ENCODE assay signal across 8 cellular contexts in the genomic region with DNA sequence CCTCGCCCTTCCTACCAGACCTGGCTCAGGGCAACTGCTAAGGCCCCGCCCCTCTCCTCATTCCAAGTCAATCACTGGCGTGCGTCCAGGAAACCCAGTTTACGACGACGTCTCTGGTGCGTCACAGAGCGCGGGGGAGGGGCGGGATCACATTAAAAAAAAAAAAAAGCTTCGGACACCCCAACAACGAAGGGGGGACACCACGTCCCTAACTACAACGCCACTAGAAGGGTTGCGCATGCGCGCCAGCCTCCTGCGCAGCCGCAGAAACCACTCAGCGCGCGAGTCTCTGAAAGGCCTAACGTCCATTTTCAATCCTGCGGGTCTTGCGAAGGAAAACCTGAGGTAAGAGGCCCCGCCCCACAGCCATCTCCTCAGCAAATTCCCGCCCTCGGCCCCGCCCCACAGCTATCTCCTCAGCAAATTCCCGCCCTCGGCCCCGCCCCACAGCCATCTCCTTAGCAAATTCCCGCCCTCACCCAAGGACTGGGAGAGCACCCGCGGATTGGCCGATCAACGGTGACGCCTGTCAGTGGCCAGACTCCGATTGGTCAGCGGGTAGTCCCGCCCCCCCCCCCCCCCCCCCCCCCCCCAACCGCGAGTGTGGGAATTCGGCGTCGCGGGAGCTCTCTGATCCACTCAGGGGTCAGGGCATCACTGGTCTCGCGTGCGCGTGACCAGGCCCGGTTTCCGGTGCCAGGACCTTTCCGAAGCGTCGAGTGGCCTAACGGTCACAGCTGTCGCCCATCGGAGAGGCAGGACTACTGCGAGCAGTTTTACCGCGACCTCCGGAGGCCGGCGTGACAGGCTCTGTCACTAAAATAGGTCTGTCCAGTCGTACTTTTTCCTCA. TPM values are rescaled to one million over a fixed set of nuclear protein-coding genes. Genes with fewer than 3 reads are reported as not detected.
DNase-seq lines count a peak whose midpoint lies in the region; ATAC-seq lines count a peak whose summit lies in the region.

Gene SCML1 (plus strand): TSS at position 638 of the 851 bp plus-strand sequence. CDS start 6,694 bp downstream, outside the sequence.

- peak within 1 kb of the TSS; percentile 72 for H3K27ac ChIP-seq in SK-N-MC
- H3K27ac ChIP-seq in subcutaneous abdominal adipose tissue (ENCODE audit: low read depth, low read length): peak within 1 kb of the TSS; percentile 91

- peak; percentile 66 for ATAC-seq in GM21737 (IDR thresholded peaks at IDR 0.05; ENCODE audit: unreplicated experiment)

- H3K4me3 ChIP-seq in MG63: peak within 1 kb of the TSS; percentile 87
- peak within 1 kb of the TSS; percentile 83 for H3K4me3 ChIP-seq in SK-N-MC
- peak within 1 kb of the TSS; percentile 68 to 83 (median 72) for H3K4me3 ChIP-seq in subcutaneous abdominal adipose tissue (ENCODE audit: low read depth in 1 of 5, low read length in 5 of 5)

- no peaks in the 10 kb centered on the region for H3K36me3 Mint-ChIP-seq in activated naive CD8-positive, alpha-beta T cell treated with anti-CD3 and anti-CD28 coated beads for 36 hours

- H3K9ac ChIP-seq in SK-N-MC (ENCODE audit: insufficient read length) (peak within 1 kb of the TSS; percentile 60), subcutaneous abdominal adipose tissue (ENCODE audit: low read length in 5 of 5) (peak within 1 kb of the TSS; percentile 59 to 89 (median 77))

- peaks cover 24% of the 10 kb centered on the region for H3K4me1 Mint-ChIP-seq in activated naive CD8-positive, alpha-beta T cell treated with anti-CD3 and anti-CD28 coated beads for 36 hours

- no peaks in the 10 kb centered on the region for H3K9me3 ChIP-seq in MG63
- H3K9me3 ChIP-seq in SK-N-MC (ENCODE audit: low read depth, low read length): no peaks in the 10 kb centered on the region
- no peaks in the 10 kb centered on the region for H3K9me3 ChIP-seq in subcutaneous abdominal adipose tissue (ENCODE audit: control insufficient read depth in 5 of 5, low read length in 5 of 5)

- H3K4me3 Mint-ChIP-seq in activated naive CD8-positive, alpha-beta T cell treated with anti-CD3 and anti-CD28 coated beads for 36 hours: peak within 1 kb of the TSS; percentile 76

- H3K9me3 Mint-ChIP-seq in activated naive CD8-positive, alpha-beta T cell treated with anti-CD3 and anti-CD28 coated beads for 36 hours: peaks cover 3% of the 10 kb centered on the region

- H3K27me3 ChIP-seq in MG63 (no peaks in the 10 kb centered on the region), subcutaneous abdominal adipose tissue (ENCODE audit: control insufficient read depth in 5 of 5, insufficient read depth in 4 of 5, low read length in 5 of 5) (peaks cover 0 to 5% (median under 1%) of the 10 kb centered on the region in 5 donors)

- no peaks in the 10 kb centered on the region for H3K27me3 Mint-ChIP-seq in activated naive CD8-positive, alpha-beta T cell treated with anti-CD3 and anti-CD28 coated beads for 36 hours

- DNase-seq in COLO829 (ENCODE audit: low spot score) (peak; percentile 96), MG63 (peak; percentile 97), SK-N-MC (ENCODE audit: low read depth, low spot score) (peak; percentile 88), glomerular visceral epithelial cell (ENCODE audit: extremely low spot score) (peak; percentile 96), non-pigmented ciliary epithelial cell (ENCODE audit: low read depth) (peak; percentile 77)
- DNase-seq in activated naive CD8-positive, alpha-beta T cell treated with anti-CD3 and anti-CD28 coated beads for 36 hours: peak; percentile 82

- peaks cover 0 to 11% (median 0%) of the 10 kb centered on the region in 5 donors for H3K4me1 ChIP-seq in subcutaneous abdominal adipose tissue (ENCODE audit: control insufficient read depth in 5 of 5, insufficient read depth in 5 of 5, low read length in 5 of 5)

- H3K27ac Mint-ChIP-seq in activated naive CD8-positive, alpha-beta T cell treated with anti-CD3 and anti-CD28 coated beads for 36 hours: peak within 1 kb of the TSS; percentile 85

- H3K36me3 ChIP-seq in MG63 (no peaks in the 10 kb centered on the region), SK-N-MC (ENCODE audit: insufficient read depth, low read length) (no peaks in the 10 kb centered on the region), subcutaneous abdominal adipose tissue (ENCODE audit: control insufficient read depth in 5 of 5, insufficient read depth in 5 of 5, low read length in 5 of 5) (peaks cover 0 to under 1% (median 0%) of the 10 kb centered on the region in 5 donors)

RNA-seq across cellular contexts. Expression of gene SCML1, which starts in this region (rescaled TPM):
- total RNA-seq in MG63 (2014; rRNA removed; shearing (Covaris generic); ENCODE audit: low replicate concordance): 24.7 and 32.8 TPM in 2 replicates
- 1 to 10 TPM; 4.0 to 4.1 TPM for total RNA-seq in activated naive CD8-positive, alpha-beta T cell treated with anti-CD3 and anti-CD28 coated beads for 36 hours

Comparison
In these comparisons a context has a peak if more than half of its experiments do, and no peak if none do; other contexts are left out.
1. Peak in every context shown above with its lines: DNase-seq, ATAC-seq, H3K4me3 ChIP-seq and H3K27ac ChIP-seq.